2 cellular contexts compared by ENCODE assay signal in the genomic region with DNA sequence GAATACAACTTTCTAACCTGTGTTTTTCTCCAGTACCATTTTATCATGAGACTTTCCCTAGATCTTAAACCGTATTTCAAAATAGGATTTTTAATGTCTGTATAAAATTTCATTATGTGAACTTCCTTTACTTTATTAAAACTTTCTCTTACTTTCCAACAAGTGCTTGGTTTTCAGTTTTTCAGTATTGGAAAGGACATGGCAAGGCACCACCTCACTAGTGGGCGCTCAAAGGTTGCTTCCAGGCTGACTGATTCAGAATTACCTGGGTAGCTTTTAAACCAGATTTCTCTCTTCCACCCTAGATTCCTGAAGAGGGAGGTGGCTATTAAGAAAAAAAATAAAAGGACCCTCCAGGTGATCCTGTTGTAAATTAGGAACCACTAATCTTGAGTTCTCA.
TF ChIP-seq lines count a peak whose summit lies in the region.

No MANE protein-coding gene starts in this region.

TF ChIP-seq in SK-N-SH, 30 proteins besides CTCF, POLR2A, EP300 and RAD21 (continued from another document):
- TF ChIP-seq, protein P1, sequence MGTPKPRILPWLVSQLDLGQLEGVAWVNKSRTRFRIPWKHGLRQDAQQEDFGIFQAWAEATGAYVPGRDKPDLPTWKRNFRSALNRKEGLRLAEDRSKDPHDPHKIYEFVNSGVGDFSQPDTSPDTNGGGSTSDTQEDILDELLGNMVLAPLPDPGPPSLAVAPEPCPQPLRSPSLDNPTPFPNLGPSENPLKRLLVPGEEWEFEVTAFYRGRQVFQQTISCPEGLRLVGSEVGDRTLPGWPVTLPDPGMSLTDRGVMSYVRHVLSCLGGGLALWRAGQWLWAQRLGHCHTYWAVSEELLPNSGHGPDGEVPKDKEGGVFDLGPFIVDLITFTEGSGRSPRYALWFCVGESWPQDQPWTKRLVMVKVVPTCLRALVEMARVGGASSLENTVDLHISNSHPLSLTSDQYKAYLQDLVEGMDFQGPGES (IDR thresholded peaks at IDR 0.05; ENCODE audit: low read depth, low read length) = no peak
- no peak for TF ChIP-seq YY1 (IDR thresholded peaks at IDR 0.05; ENCODE audit: low read depth)

TF ChIP-seq in SK-N-SH treated with all-trans-retinoic acid at 6 μM for 48 hours, 23 proteins besides CTCF, POLR2A, EP300 and RAD21:
- no peak for TF ChIP-seq TOX (CRISPR knock-in tag; IDR thresholded peaks at IDR 0.05; ENCODE audit: borderline replicate concordance)
- TF ChIP-seq ISL1 (CRISPR knock-in tag; IDR thresholded peaks at IDR 0.05) = no peak
TF ChIP-seq in SK-N-SH treated with all-trans-retinoic acid at 6 μM for 48 hours: peak in this region for 0.
